In genomic region chr1:159664247-159664646, GRCh38 we compare ENCODE assay signal across 27 cellular contexts. TPM values are rescaled to one million over a fixed set of nuclear protein-coding genes. Genes with fewer than 3 reads are reported as not detected.
DNase-seq lines count a peak whose midpoint lies in the region; ATAC-seq and TF ChIP-seq lines count a peak whose summit lies in the region.
"Had no signal": no experiment of that assay in that cellular context is flagged by ENCODE, and none has a peak within 500 bp of the region (broad histone marks: within the 10 kb centered on the region; RNA-seq: fewer than 3 reads in every experiment).

No MANE protein-coding gene starts in this region.

- no TSS peak for BruUV-seq in Calu3 (replicated peaks; lab: Mats Ljungman, UMichigan)

- CTCF ChIA-PET in Calu3 (lab: Charles Lee), result no interaction called here

- H3K4me3 Mint-ChIP-seq in Calu3 (ENCODE audit: low read depth, unreplicated experiment), result no peak overlapping the region
- H3K4me3 Mint-ChIP-seq: CD4-positive, CD25-positive, alpha-beta regulatory T cell; T-helper 17 cell had no signal

- no peaks in the 10 kb centered on the region for H3K27me3 Mint-ChIP-seq in Calu3 (ENCODE audit: unreplicated experiment)

- TF ChIP-seq CTCF in upper lobe of left lung (IDR thresholded peaks at IDR 0.05), result no peak
- no peak for TF ChIP-seq CTCF in Calu3 (IDR thresholded peaks at IDR 0.05; ENCODE audit: unreplicated experiment)

- H3K27ac ChIP-seq in upper lobe of left lung, result peak overlapping the region in 2 of 4 donors; percentile 11 to 38
- H3K27ac ChIP-seq: GM23248, KMS-11, SJSA1 had no signal

- no peak for TF ChIP-seq EP300 in upper lobe of left lung (IDR thresholded peaks at IDR 0.05)

- H3K4me3 ChIP-seq in upper lobe of left lung, result no peak overlapping the region
- H3K4me3 ChIP-seq: GM23248, HAP-1, SJSA1 had no signal

- ATAC-seq in HG03565 (IDR thresholded peaks at IDR 0.05; ENCODE audit: unreplicated experiment), result no peak
- ATAC-seq in upper lobe of left lung (ENCODE audit: low FRiP score in 2 of 2), result no peak
- ATAC-seq: Panc1, T-helper 17 cell had no signal

- WGBS in upper lobe of left lung, 2 donors, result 78 to 85% methylated on average over 3 of the region's 3 CpGs

- intact Hi-C loops in Calu3 (cut with micrococcal nuclease; ENCODE audit: unreplicated experiment), result no loop called here

- peaks cover 0 to 4% (median 1%) of the 10 kb centered on the region in 4 donors for H3K9me3 ChIP-seq in upper lobe of left lung
- H3K9me3 ChIP-seq: HAP-1, SJSA1 had no signal

- H3K27me3 ChIP-seq in upper lobe of left lung, result no peaks in the 10 kb centered on the region
- H3K27me3 ChIP-seq: SJSA1 had no signal

- TF ChIP-seq POLR2A in upper lobe of left lung (IDR thresholded peaks at IDR 0.05), result no peak

- H3K36me3 Mint-ChIP-seq in Calu3 (ENCODE audit: insufficient read depth, unreplicated experiment), result no peaks in the 10 kb centered on the region
- H3K36me3 Mint-ChIP-seq: CD4-positive, CD25-positive, alpha-beta regulatory T cell had no signal

- H3K9me3 Mint-ChIP-seq in Calu3 (ENCODE audit: low read depth, unreplicated experiment), result no peaks in the 10 kb centered on the region

- no peaks in the 10 kb centered on the region for H3K36me3 ChIP-seq in upper lobe of left lung
- H3K36me3 ChIP-seq: HAP-1, SJSA1 had no signal

- no peak overlapping the region for H3K27ac Mint-ChIP-seq in Calu3 (ENCODE audit: unreplicated experiment)
- H3K27ac Mint-ChIP-seq: CD4-positive, CD25-positive, alpha-beta regulatory T cell; T-helper 17 cell had no signal

- DNase-seq in AML-193 (lab: John Stamatoyannopoulos, UW) (peak; percentile 18 to 44), Kasumi-1 (lab: John Stamatoyannopoulos, UW) (peak; percentile 2 to 16), NOMO-1 treated with DMSO at 0.1 percent for 48 hours (lab: John Stamatoyannopoulos, UW; ENCODE audit: unreplicated experiment) (peak; percentile 67), SKM-1 treated with dmso at 0.1 percent for 144 hours (lab: John Stamatoyannopoulos, UW; ENCODE audit: unreplicated experiment) (peak; percentile 24), cerebellum (ENCODE audit: low spot score) (no peak), upper lobe of left lung (no peak), Calu3 (no peak)
- DNase-seq: 8988T; Caco-2; CD4-positive, CD25-positive, alpha-beta regulatory T cell; DMS153; GM23248; IMR-90; NCI-H1092 treated with DMSO at 0.1 percent for 48 hours; NCI-H1436 treated with DMSO at 0.1 percent for 48 hours; NCI-H1930; NCI-H345; NCI-H524; NCI-H82; SW 1271; T-helper 17 cell had no signal

- H3K4me1 Mint-ChIP-seq in Calu3 (ENCODE audit: low read depth, unreplicated experiment), result no peaks in the 10 kb centered on the region
- H3K4me1 Mint-ChIP-seq: CD4-positive, CD25-positive, alpha-beta regulatory T cell; T-helper 17 cell had no signal

- H3K4me1 ChIP-seq in upper lobe of left lung, result no peaks in the 10 kb centered on the region
- H3K4me1 ChIP-seq: Caco-2, HAP-1, SJSA1 had no signal

RNA-seq across cellular contexts. Expression of gene CRP, which starts 50.1 kb away (rescaled TPM):
- total RNA-seq in cerebellum (not detected), upper lobe of left lung (1 to 10 TPM in 1 of 6 donors, under 1 TPM in 2, not detected in 3; 0.69 to 2.1 (median 0.84) TPM), Calu3 (2022) (0.80 and 3.6 TPM in 2 replicates)
- total RNA-seq: Caco-2; CD4-positive, CD25-positive, alpha-beta regulatory T cell; G401; GM23248; IMR-90; SJSA1; T-helper 17 cell had no signal

Comparison
In these comparisons a context has a peak if more than half of its experiments do, and no peak if none do; other contexts are left out.
1. DNase-seq: peak in AML-193 (2 of 2), Kasumi-1 (2 of 2), NOMO-1 treated with DMSO at 0.1 percent for 48 hours (single experiment) and SKM-1 treated with dmso at 0.1 percent for 144 hours (single experiment); none in cerebellum (single experiment), upper lobe of left lung (0 of 2) and Calu3 (single experiment).